Comparison of ENCODE assay signal across 22 cellular contexts in genomic region chr3:149316427-149316826, GRCh38. TPM values are rescaled to one million over a fixed set of nuclear protein-coding genes. Genes with fewer than 3 reads are reported as not detected.
DNase-seq lines count a peak whose midpoint lies in the region; ATAC-seq, FAIRE-seq and TF ChIP-seq lines count a peak whose summit lies in the region.
"Had no signal": no experiment of that assay in that cellular context is flagged by ENCODE, and none has a peak within 500 bp of the region (broad histone marks: within the 10 kb centered on the region; RNA-seq: fewer than 3 reads in every experiment).

No MANE protein-coding gene starts in this region.

- H3K4me2 ChIP-seq in SK-N-SH (peak overlapping the region; percentile 23; the same call in 1 of the 2 replicates), smooth muscle cell (no peak overlapping the region)

- peak overlapping the region in 1 of 2 experiments; percentile 86; a peak in 2 of 4 replicates for H3K27ac ChIP-seq in SK-N-SH (ENCODE audit: low read depth in 2 of 2, low read length in 1 of 2)
- H3K27ac ChIP-seq in foreskin keratinocyte, result no peak overlapping the region
- H3K27ac ChIP-seq in smooth muscle cell (ENCODE audit: low read depth), result peak overlapping the region; percentile 88
- H3K27ac ChIP-seq: gastrocnemius medialis had no signal

- H3K4me3 ChIP-seq in SK-N-SH (ENCODE audit: low read depth in 2 of 2, low read length in 1 of 2), result no peak overlapping the region
- no peak overlapping the region for H3K4me3 ChIP-seq in smooth muscle cell
- H3K4me3 ChIP-seq: gastrocnemius medialis, GM12878 had no signal

- H3K27ac Mint-ChIP-seq in activated naive CD4-positive, alpha-beta T cell treated with anti-CD3 and anti-CD28 coated beads, Interleukin-2, amount 50 U/mL, for 72 hours, result no peak overlapping the region
- no peak overlapping the region for H3K27ac Mint-ChIP-seq in activated naive CD8-positive, alpha-beta T cell treated with anti-CD3 and anti-CD28 coated beads for 36 hours
- H3K27ac Mint-ChIP-seq: activated CD4-positive, alpha-beta T cell treated with anti-CD3 and anti-CD28 coated beads, Interleukin-2, amount 10 ng/mL, durations not matched to agents 7 days and 5 days had no signal

- no peak overlapping the region for H3K9ac ChIP-seq in SK-N-SH
- no peak overlapping the region for H3K9ac ChIP-seq in smooth muscle cell (ENCODE audit: low read depth)

- FAIRE-seq in H54 (lab: Jason Lieb, UNC), result peak; percentile 76
- FAIRE-seq: GM12878, TTC549 had no signal

- no peaks in the 10 kb centered on the region for H3K4me1 Mint-ChIP-seq in activated naive CD8-positive, alpha-beta T cell treated with anti-CD3 and anti-CD28 coated beads for 36 hours
- H3K4me1 Mint-ChIP-seq: activated CD4-positive, alpha-beta T cell treated with anti-CD3 and anti-CD28 coated beads, Interleukin-2, amount 10 ng/mL, durations not matched to agents 7 days and 5 days had no signal

- POLR2A ChIA-PET in SK-N-SH (lab: Yijun Ruan, JAX), result no interaction called here

- H3F3A ChIP-seq in SK-N-SH (replicated peaks; ENCODE audit: insufficient read depth) (peaks cover 16% of the 10 kb centered on the region), smooth muscle cell (ENCODE audit: low read depth) (peaks cover 16% of the 10 kb centered on the region)

- H3K79me2 ChIP-seq in SK-N-SH (ENCODE audit: insufficient read depth) (no peaks in the 10 kb centered on the region), smooth muscle cell (ENCODE audit: low read depth) (no peaks in the 10 kb centered on the region)

- H3K9me2 ChIP-seq in SK-N-SH, result no peaks in the 10 kb centered on the region

- peaks cover 10% of the 10 kb centered on the region for H3K9me3 ChIP-seq in SK-N-SH
- no peaks in the 10 kb centered on the region for H3K9me3 ChIP-seq in smooth muscle cell (replicated peaks; ENCODE audit: low read depth)
- H3K9me3 ChIP-seq: BE2C, gastrocnemius medialis had no signal

- CTCF ChIA-PET in SK-N-SH (lab: Yijun Ruan, JAX), result no interaction called here

- no peaks in the 10 kb centered on the region for H3K9me3 Mint-ChIP-seq in activated naive CD4-positive, alpha-beta T cell treated with anti-CD3 and anti-CD28 coated beads, Interleukin-2, amount 50 U/mL, for 72 hours
- H3K9me3 Mint-ChIP-seq in activated naive CD8-positive, alpha-beta T cell treated with anti-CD3 and anti-CD28 coated beads for 36 hours, result no peaks in the 10 kb centered on the region
- H3K9me3 Mint-ChIP-seq: activated CD4-positive, alpha-beta T cell treated with anti-CD3 and anti-CD28 coated beads, Interleukin-2, amount 10 ng/mL, durations not matched to agents 7 days and 5 days had no signal

- peaks cover 14% of the 10 kb centered on the region for H3K27me3 Mint-ChIP-seq in activated naive CD8-positive, alpha-beta T cell treated with anti-CD3 and anti-CD28 coated beads for 36 hours

- ATAC-seq in foreskin keratinocyte, result peak; percentile 27
- ATAC-seq in activated naive CD4-positive, alpha-beta T cell treated with anti-CD3 and anti-CD28 coated beads, Interleukin-2, amount 50 U/mL, for 72 hours, result no peak
- no peak for ATAC-seq in omental fat pad (ENCODE audit: low FRiP score)
- ATAC-seq: gastrocnemius medialis, GM12878, sciatic nerve had no signal

- no peak overlapping the region for H3K4me3 Mint-ChIP-seq in activated naive CD8-positive, alpha-beta T cell treated with anti-CD3 and anti-CD28 coated beads for 36 hours
- H3K4me3 Mint-ChIP-seq: activated CD4-positive, alpha-beta T cell treated with anti-CD3 and anti-CD28 coated beads, Interleukin-2, amount 10 ng/mL, durations not matched to agents 7 days and 5 days had no signal

- WGBS in SK-N-SH (ENCODE audit: low lambda C conversion rate), result 60% methylated on average over 2 of the region's 2 CpGs
- 51% methylated on average over 2 of the region's 2 CpGs for WGBS in smooth muscle cell (ENCODE audit: low lambda C conversion rate)

- peak overlapping the region; percentile 62; the same call in 1 of the 2 replicates for H2AFZ ChIP-seq in SK-N-SH (ENCODE audit: low read depth)
- no peak overlapping the region for H2AFZ ChIP-seq in smooth muscle cell (ENCODE audit: low read depth)

- H4K20me1 ChIP-seq in SK-N-SH (ENCODE audit: insufficient read depth), result no peaks in the 10 kb centered on the region
- H4K20me1 ChIP-seq in smooth muscle cell (ENCODE audit: low read depth), result no peaks in the 10 kb centered on the region

- TF ChIP-seq CTCF in SK-N-SH (IDR thresholded peaks at IDR 0.05), result no peak
- TF ChIP-seq CTCF in foreskin keratinocyte (conservative IDR thresholded peaks at IDR 0.05), result no peak
- no peak for TF ChIP-seq CTCF in smooth muscle cell (IDR thresholded peaks at IDR 0.05; ENCODE audit: borderline replicate concordance, insufficient read depth, poor library complexity, severe bottlenecking)
- TF ChIP-seq CTCF in omental fat pad (IDR thresholded peaks at IDR 0.05), result no peak

- no peak for TF ChIP-seq RAD21 in SK-N-SH (IDR thresholded peaks at IDR 0.05; ENCODE audit: low read length)

- H3K27me3 ChIP-seq in SK-N-SH (ENCODE audit: insufficient read depth), result no peaks in the 10 kb centered on the region
- no peaks in the 10 kb centered on the region for H3K27me3 ChIP-seq in foreskin keratinocyte
- no peaks in the 10 kb centered on the region for H3K27me3 ChIP-seq in smooth muscle cell (ENCODE audit: low read depth)
- H3K27me3 ChIP-seq: BE2C, gastrocnemius medialis had no signal

- H3K36me3 Mint-ChIP-seq in activated naive CD4-positive, alpha-beta T cell treated with anti-CD3 and anti-CD28 coated beads, Interleukin-2, amount 50 U/mL, for 72 hours, result peaks cover 0 to 4% of the 10 kb centered on the region in 2 donors
- no peaks in the 10 kb centered on the region for H3K36me3 Mint-ChIP-seq in activated naive CD8-positive, alpha-beta T cell treated with anti-CD3 and anti-CD28 coated beads for 36 hours

- DNase-seq in H54 (ENCODE audit: insufficient read length, low spot score) (no peak), SK-N-SH (no peak), foreskin keratinocyte (no peak), smooth muscle cell (lab: John Stamatoyannopoulos, UW; ENCODE audit: unreplicated experiment) (no peak), omental fat pad (ENCODE audit: low spot score) (no peak)
- DNase-seq in activated naive CD4-positive, alpha-beta T cell treated with anti-CD3 and anti-CD28 coated beads, Interleukin-2, amount 50 U/mL, for 72 hours (ENCODE audit: low spot score in 2 of 2), result no peak
- no peak for DNase-seq in activated naive CD8-positive, alpha-beta T cell treated with anti-CD3 and anti-CD28 coated beads for 36 hours
- DNase-seq: activated CD4-positive, alpha-beta T cell treated with anti-CD3 and anti-CD28 coated beads, Interleukin-2, amount 10 ng/mL, durations not matched to agents 7 days and 5 days; activated CD8-positive, alpha-beta memory T cell treated with anti-CD3 and anti-CD28 coated beads, Interleukin-2, amount 50 U/mL, for 48 hours; activated gamma-delta T cell treated with Interleukin-2 at 50 U/mL for 16 hours; BE2C; gastrocnemius medialis; GDM1; Karpas-422; NCI-H1092; NCI-H2107; occipital lobe; RPMI8226; stimulated activated CD4-positive, alpha-beta T cell treated with anti-CD3 and anti-CD28 coated beads, Interleukin-1b, Interleukin-23, amount 100 ng/mL, for 48 hours had no signal

- no peak for TF ChIP-seq EP300 in SK-N-SH (IDR thresholded peaks at IDR 0.05; ENCODE audit: borderline replicate concordance in 1 of 2, low read depth in 1 of 2, low read length in 1 of 2)

- H3K4me1 ChIP-seq in SK-N-SH (ENCODE audit: control insufficient read depth in 1 of 2, insufficient read depth in 2 of 2, low read depth in 1 of 2, low read length in 1 of 2) (peaks cover 0 to 3% of the 10 kb centered on the region in 2 experiments; a peak in 2 of 4 replicates), foreskin keratinocyte (no peaks in the 10 kb centered on the region), smooth muscle cell (ENCODE audit: low read depth) (peaks cover 10% of the 10 kb centered on the region)
- H3K4me1 ChIP-seq: BE2C had no signal

- no peak for TF ChIP-seq POLR2A in H54 (IDR thresholded peaks at IDR 0.05; ENCODE audit: low read depth, low read length)

- no peaks in the 10 kb centered on the region for H3K36me3 ChIP-seq in SK-N-SH (replicated peaks in 1 of 2; ENCODE audit: control insufficient read depth in 1 of 2, insufficient read depth in 2 of 2, low read length in 1 of 2)
- H3K36me3 ChIP-seq in smooth muscle cell (ENCODE audit: low read depth), result no peaks in the 10 kb centered on the region
- H3K36me3 ChIP-seq: BE2C, gastrocnemius medialis had no signal

TF ChIP-seq in SK-N-SH, 30 proteins besides CTCF, POLR2A, EP300 and RAD21:
- TF ChIP-seq TEAD4 (IDR thresholded peaks at IDR 0.05; ENCODE audit: borderline replicate concordance, insufficient read depth) (no peak), ELF1 (IDR thresholded peaks at IDR 0.05) (no peak), EZH2phosphoT487 (IDR thresholded peaks at IDR 0.05; ENCODE audit: borderline replicate concordance, low read depth) (no peak), RCOR1 (IDR thresholded peaks at IDR 0.05; ENCODE audit: low read length) (no peak), YY1 (IDR thresholded peaks at IDR 0.05; ENCODE audit: low read depth) (no peak), NFIC (IDR thresholded peaks at IDR 0.05; ENCODE audit: borderline replicate concordance) (no peak)
- TF ChIP-seq, protein P1, sequence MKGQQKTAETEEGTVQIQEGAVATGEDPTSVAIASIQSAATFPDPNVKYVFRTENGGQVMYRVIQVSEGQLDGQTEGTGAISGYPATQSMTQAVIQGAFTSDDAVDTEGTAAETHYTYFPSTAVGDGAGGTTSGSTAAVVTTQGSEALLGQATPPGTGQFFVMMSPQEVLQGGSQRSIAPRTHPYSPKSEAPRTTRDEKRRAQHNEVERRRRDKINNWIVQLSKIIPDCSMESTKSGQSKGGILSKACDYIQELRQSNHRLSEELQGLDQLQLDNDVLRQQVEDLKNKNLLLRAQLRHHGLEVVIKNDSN (IDR thresholded peaks at IDR 0.05; ENCODE audit: borderline replicate concordance, low read depth), result no peak
TF ChIP-seq in SK-N-SH: peak in this region for 0.

RNA-seq across cellular contexts. Expression of gene TM4SF18, which starts 17.0 kb away (rescaled TPM):
- 0.30 and 0.32 TPM in 2 replicates for polyA plus RNA-seq in SK-N-SH (2012; rRNA removed)
- 0.20 and 0.40 TPM in 2 replicates for polyA plus RNA-seq in SK-N-SH (2012; cell fraction: cytosol; rRNA removed)
- 0.05 and 0.12 TPM in 2 replicates for polyA plus RNA-seq in SK-N-SH (2012; cell fraction: nucleus; rRNA removed)
- total RNA-seq in foreskin keratinocyte, result not detected in 2 replicates
- polyA plus RNA-seq in foreskin keratinocyte, result not detected in 2 replicates
- total RNA-seq in smooth muscle cell, result 0.40 and 0.58 TPM in 2 replicates
- 0.37 and 0.86 TPM in 2 replicates for polyA plus RNA-seq in smooth muscle cell
- not detected for total RNA-seq in activated naive CD4-positive, alpha-beta T cell treated with anti-CD3 and anti-CD28 coated beads, Interleukin-2, amount 50 U/mL, for 72 hours
- 10 to 100 TPM; 11.3 to 81.5 (median 20.5) TPM for total RNA-seq in omental fat pad
- not detected for total RNA-seq in activated naive CD8-positive, alpha-beta T cell treated with anti-CD3 and anti-CD28 coated beads for 36 hours
- total RNA-seq: activated CD4-positive, alpha-beta T cell treated with anti-CD3 and anti-CD28 coated beads, Interleukin-2, amount 10 ng/mL, durations not matched to agents 7 days and 5 days; GM12878 had no signal
